ENCODE assay signal across 22 cellular contexts in the genomic region with DNA sequence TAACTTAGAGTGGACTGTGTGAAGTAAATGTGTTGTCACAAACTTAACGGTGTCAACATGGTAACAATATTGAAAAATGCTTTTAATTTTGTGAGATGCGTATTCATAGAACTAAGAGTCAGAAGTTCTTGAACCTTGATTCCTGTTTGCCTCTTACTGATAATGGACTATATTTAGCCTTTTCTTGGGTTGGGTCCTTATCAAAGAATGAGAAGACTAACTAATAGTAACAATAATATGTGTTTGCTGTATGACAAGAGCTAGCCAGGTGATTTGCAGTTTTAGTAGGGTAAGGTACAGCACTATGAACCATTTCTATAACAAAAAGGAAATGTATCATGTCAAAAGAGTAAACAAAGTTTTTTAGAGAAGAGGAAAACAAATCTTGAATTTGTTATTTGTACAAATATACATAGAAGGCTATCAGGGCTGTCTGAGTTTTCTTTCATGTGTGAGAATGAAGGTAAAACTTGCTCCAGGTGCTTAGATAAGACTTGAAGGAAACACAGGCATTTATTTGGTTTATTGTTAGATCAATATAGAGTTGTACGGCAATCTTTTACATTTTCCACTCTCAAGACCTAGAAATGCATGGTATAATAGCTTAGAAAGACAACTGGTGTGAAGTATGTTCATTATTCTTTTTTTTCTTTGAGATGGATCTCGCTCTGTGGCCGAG.
DNase-seq lines count a peak whose midpoint lies in the region; ATAC-seq, FAIRE-seq and TF ChIP-seq lines count a peak whose summit lies in the region.
"Had no signal": no experiment of that assay in that cellular context is flagged by ENCODE, and none has a peak within 500 bp of the region (broad histone marks: within the 10 kb centered on the region; RNA-seq: fewer than 3 reads in every experiment).

No MANE protein-coding gene starts in this region.

- no peak for TF ChIP-seq CTCF in A549 (IDR thresholded peaks at IDR 0.05)
- TF ChIP-seq CTCF in CD4-positive, alpha-beta T cell (IDR thresholded peaks at IDR 0.05) = no peak
- no peak for TF ChIP-seq CTCF in body of pancreas (IDR thresholded peaks at IDR 0.05)
- TF ChIP-seq CTCF in pancreas (IDR thresholded peaks at IDR 0.05) = no peak
- no peak for TF ChIP-seq CTCF in BE2C (IDR thresholded peaks at IDR 0.05; ENCODE audit: low read depth, low read length)

- peak overlapping the region; percentile 81; the same call in 2 of the 3 replicates for H3K4me2 ChIP-seq in A549

- H3K9me3 ChIP-seq in A549 (peaks cover 13% of the 10 kb centered on the region), body of pancreas (no peaks in the 10 kb centered on the region), pancreas (no peaks in the 10 kb centered on the region), BE2C (no peaks in the 10 kb centered on the region)
- H3K9me3 ChIP-seq in CD4-positive, alpha-beta T cell (ENCODE audit: control insufficient read depth, low read length) = no peaks in the 10 kb centered on the region

- H3K27me3 Mint-ChIP-seq in CD4-positive, alpha-beta T cell = no peaks in the 10 kb centered on the region
- H3K27me3 Mint-ChIP-seq: CD8-positive, alpha-beta memory T cell had no signal

- H3K4me1 Mint-ChIP-seq in CD4-positive, alpha-beta T cell (ENCODE audit: low read depth) = peaks cover 59% of the 10 kb centered on the region

- CTCF ChIA-PET in A549 (lab: Yijun Ruan, JAX) = interaction anchor here (1.0 to 1.4 kb wide), 3 partner anchors 9 to 99 kb away, joined by 3 read pairs; no protein-coding TSS in a partner anchor
- CTCF ChIA-PET in CD4-positive, alpha-beta T cell (lab: Charles Lee) = interaction anchor here (0.8 kb wide), 1 partner anchor 19 kb away, joined by 4 read pairs; no protein-coding TSS in a partner anchor

- TF ChIP-seq POLR2A in A549 (IDR thresholded peaks at IDR 0.05; ENCODE audit: low read length) = no peak
- TF ChIP-seq POLR2A in body of pancreas (IDR thresholded peaks at IDR 0.05) = no peak

- peaks cover 37% of the 10 kb centered on the region for H3K36me3 Mint-ChIP-seq in CD4-positive, alpha-beta T cell (ENCODE audit: low read depth)

- H3K4me3 ChIP-seq in A549 (no peak overlapping the region), body of pancreas (no peak overlapping the region), pancreas (no peak overlapping the region), BE2C (ENCODE audit: low read depth, low read length) (no peak overlapping the region)
- H3K4me3 ChIP-seq: GM12878, GM23248, K562 had no signal

- H3K27me3 ChIP-seq in CD4-positive, alpha-beta T cell (ENCODE audit: control insufficient read depth, insufficient read depth, low read length) = no peaks in the 10 kb centered on the region
- H3K27me3 ChIP-seq in body of pancreas (no peaks in the 10 kb centered on the region), pancreas (no peaks in the 10 kb centered on the region), BE2C (no peaks in the 10 kb centered on the region)

- H3K4me1 ChIP-seq in A549 = peaks cover 50% of the 10 kb centered on the region
- peaks cover 50% of the 10 kb centered on the region for H3K4me1 ChIP-seq in body of pancreas
- H3K4me1 ChIP-seq in pancreas = peaks cover 7 to 22% (median 10%) of the 10 kb centered on the region in 3 donors
- peaks cover 6% of the 10 kb centered on the region; the same call in 1 of the 2 replicates for H3K4me1 ChIP-seq in BE2C

- no peak for TF ChIP-seq EP300 in A549 (IDR thresholded peaks at IDR 0.05)

- peak overlapping the region; percentile 0 for H3K4me3 Mint-ChIP-seq in CD4-positive, alpha-beta T cell
- H3K4me3 Mint-ChIP-seq: CD8-positive, alpha-beta memory T cell had no signal

- DNase-seq in A549 (ENCODE audit: low read depth in 1 of 2, low spot score in 1 of 2) (no peak), body of pancreas (no peak), pancreas (no peak), germinal center (ENCODE audit: low spot score) (no peak), NCI-H524 (lab: John Stamatoyannopoulos, UW) (no peak), BE2C (no peak), NCI-H1694 (lab: John Stamatoyannopoulos, UW) (no peak)
- no peak for DNase-seq in CD4-positive, alpha-beta T cell
- DNase-seq: DND-41, GM23248, HCEC 1CT, MV-4-11, NCI-H1417 treated with DMSO at 0.1 percent for 48 hours, NCI-H2029, NCI-H2171 treated with DMSO at 0.1 percent for 48 hours had no signal

- no peaks in the 10 kb centered on the region for H3K9me3 Mint-ChIP-seq in CD4-positive, alpha-beta T cell

- H3K27ac Mint-ChIP-seq in CD4-positive, alpha-beta T cell = peak overlapping the region; percentile 55

- ATAC-seq in A549 (no peak), body of pancreas (peak; percentile 68), pancreas (peak; percentile 58 to 72 (median 64))
- ATAC-seq in CD4-positive, alpha-beta T cell (ENCODE audit: poor library complexity) = no peak
- ATAC-seq: GM12878, K562, Right ventricle myocardium inferior had no signal

- no peaks in the 10 kb centered on the region for H3K36me3 ChIP-seq in body of pancreas (replicated peaks in 1 of 2; ENCODE audit: insufficient read depth in 1 of 2, low read depth in 2 of 2)
- H3K36me3 ChIP-seq in pancreas = no peaks in the 10 kb centered on the region
- no peaks in the 10 kb centered on the region for H3K36me3 ChIP-seq in BE2C

- FAIRE-seq in A549 (lab: Jason Lieb, UNC) = peak; percentile 7
- FAIRE-seq in pancreas (lab: Jason Lieb, UNC) = no peak
- FAIRE-seq: G401.6, GM12878, HTR-8/SVneo, K562 had no signal

- intact Hi-C loops in CD4-positive, alpha-beta T cell (cut with DNase I, micrococcal nuclease) = no loop called here
- intact Hi-C loops in body of pancreas (cut with DNase I) = no loop called here
- intact Hi-C loops in pancreas (cut with DNase I) = no loop called here

- no peak for TF ChIP-seq RAD21 in A549 (conservative IDR thresholded peaks at IDR 0.05 in 1 of 2, IDR thresholded peaks at IDR 0.05 in 1 of 2)

- H3K27ac ChIP-seq in A549 (peak overlapping the region; percentile 80 to 93; a peak in 5 of 6 replicates), body of pancreas (peak overlapping the region; percentile 45 to 79 (median 58)), pancreas (peak overlapping the region in 2 of 4 donors; percentile 70 to 72)
- H3K27ac ChIP-seq in CD4-positive, alpha-beta T cell (ENCODE audit: low read depth, low read length) = no peak overlapping the region
- H3K27ac ChIP-seq: GM23248, HL-60 had no signal

- POLR2A ChIA-PET in A549 (lab: Yijun Ruan, JAX) = no interaction called here
- POLR2A ChIA-PET in CD4-positive, alpha-beta T cell (lab: Charles Lee) = no interaction called here

- 96% methylated on average over 5 of the region's 5 CpGs for WGBS in A549 (ENCODE audit: missing lambda C conversion rate)
- WGBS in body of pancreas, 2 donors = 46 to 50% methylated on average over 5 of the region's 5 CpGs
- WGBS in pancreas, 2 donors = 34 to 46% methylated on average over 5 of the region's 5 CpGs

TF ChIP-seq in A549, 52 proteins besides CTCF, POLR2A, EP300 and RAD21:
- TF ChIP-seq SREBF2 (IDR thresholded peaks at IDR 0.05) (no peak), ZNF302 (CRISPR knock-in tag; IDR thresholded peaks at IDR 0.05) (no peak), RARB (CRISPR knock-in tag; IDR thresholded peaks at IDR 0.05) (no peak), SMC3 (IDR thresholded peaks at IDR 0.05) (no peak), RCOR1 (IDR thresholded peaks at IDR 0.05; ENCODE audit: low read depth, low read length) (no peak), CEBPB (IDR thresholded peaks at IDR 0.05) (no peak), EHF (CRISPR knock-in tag; IDR thresholded peaks at IDR 0.05) (no peak), HEYL (CRISPR knock-in tag; IDR thresholded peaks at IDR 0.05) (no peak), NR3C1 (IDR thresholded peaks at IDR 0.05) (no peak), MYC (IDR thresholded peaks at IDR 0.05; ENCODE audit: borderline replicate concordance, low read length) (no peak)
- TF ChIP-seq, protein P1, sequence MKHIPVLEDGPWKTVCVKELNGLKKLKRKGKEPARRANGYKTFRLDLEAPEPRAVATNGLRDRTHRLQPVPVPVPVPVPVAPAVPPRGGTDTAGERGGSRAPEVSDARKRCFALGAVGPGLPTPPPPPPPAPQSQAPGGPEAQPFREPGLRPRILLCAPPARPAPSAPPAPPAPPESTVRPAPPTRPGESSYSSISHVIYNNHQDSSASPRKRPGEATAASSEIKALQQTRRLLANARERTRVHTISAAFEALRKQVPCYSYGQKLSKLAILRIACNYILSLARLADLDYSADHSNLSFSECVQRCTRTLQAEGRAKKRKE (CRISPR knock-in tag; IDR thresholded peaks at IDR 0.05; ENCODE audit: low read depth) = no peak

Comparison
In these comparisons a context has a peak if more than half of its experiments do, and no peak if none do; other contexts are left out.
1. ATAC-seq: peak in body of pancreas (single experiment) and pancreas (4 of 4); none in A549 (0 of 2) and CD4-positive, alpha-beta T cell (single experiment).